11 cellular contexts compared by ENCODE assay signal in genomic region chr12:71233083-71233482, GRCh38.
"Had no signal": no experiment of that assay in that cellular context is flagged by ENCODE, and none has a peak within 500 bp of the region (broad histone marks: within the 10 kb centered on the region; RNA-seq: fewer than 3 reads in every experiment).

No MANE protein-coding gene starts in this region.

- ATAC-seq: GM23338, HCT116 had no signal

- H3K36me3 ChIP-seq: HAP-1 had no signal

- DNase-seq: GM23248, GOT3, H7, H9, HCEC 1CT, HFFc6 had no signal

- H3K4me2 ChIP-seq: GM23338 had no signal

- H3K4me3 ChIP-seq: GM23248, GM23338, HAP-1 had no signal

- FAIRE-seq: H1, H54 had no signal

- H3K9ac ChIP-seq: GM23248 had no signal

- H3K27ac ChIP-seq: GM23248 had no signal

- H3K4me1 ChIP-seq: HAP-1 had no signal

- H3K9me3 ChIP-seq: HAP-1 had no signal

- H2AFZ ChIP-seq: GM23248, GM23338 had no signal
